29 cellular contexts compared by ENCODE assay signal in genomic region chr7:64114791-64115190, GRCh38.
"Had no signal": no experiment of that assay in that cellular context is flagged by ENCODE, and none has a peak within 500 bp of the region (broad histone marks: within the 10 kb centered on the region; RNA-seq: fewer than 3 reads in every experiment).

No MANE protein-coding gene starts in this region.

- H3K27me3 ChIP-seq: body of pancreas, brain microvascular endothelial cell, breast epithelium had no signal

- H3K27ac ChIP-seq: body of pancreas, brain microvascular endothelial cell, breast epithelium, VCaP had no signal

- ATAC-seq: activated CD8-positive, alpha-beta memory T cell treated with anti-CD3 and anti-CD28 coated beads, Interleukin-2, amount 10 ng/mL, durations not matched to agents 7 days and 5 days; activated CD8-positive, alpha-beta T cell treated with anti-CD3 and anti-CD28 coated beads, Interleukin-2, amount 10 ng/mL, durations not matched to agents 7 days and 5 days; activated naive CD8-positive, alpha-beta T cell treated with anti-CD3 and anti-CD28 coated beads, Interleukin-2, amount 50 U/mL, for 24 hours; body of pancreas had no signal

- H3K4me3 ChIP-seq: body of pancreas, breast epithelium had no signal

- DNase-seq: activated B cell treated with CpG ODN at 0.5 μM for 24 hours; activated CD4-positive, alpha-beta memory T cell treated with anti-CD3 and anti-CD28 coated beads, Interleukin-2, amount 10 ng/mL, durations not matched to agents 7 days and 5 days; activated CD4-positive, alpha-beta T cell treated with anti-CD3 and anti-CD28 coated beads for 4 hours; activated CD4-positive, alpha-beta T cell treated with anti-CD3 and anti-CD28 coated beads, Interleukin-2, amount 10 ng/mL, durations not matched to agents 7 days and 5 days; activated CD4-positive, alpha-beta T cell treated with anti-CD3 and anti-CD28 coated beads, Interleukin-2, amount 50 U/mL, for 48 hours; activated CD4-positive, CD25-positive, alpha-beta regulatory T cell treated with anti-CD3 and anti-CD28 coated beads, Interleukin-2, amount 50 U/mL, for 72 hours; activated CD8-positive, alpha-beta memory T cell treated with anti-CD3 and anti-CD28 coated beads for 24 hours; activated CD8-positive, alpha-beta memory T cell treated with anti-CD3 and anti-CD28 coated beads, Interleukin-2, amount 10 ng/mL, durations not matched to agents 7 days and 5 days; activated CD8-positive, alpha-beta memory T cell treated with anti-CD3 and anti-CD28 coated beads, Interleukin-2, amount 50 U/mL, for 48 hours; activated CD8-positive, alpha-beta T cell treated with anti-CD3 and anti-CD28 coated beads, Interleukin-2, amount 10 ng/mL, durations not matched to agents 7 days and 5 days; activated effector memory CD4-positive, alpha-beta T cell treated with Interleukin-2 at 50 U/mL for 16 hours; activated gamma-delta T cell; activated naive CD4-positive, alpha-beta T cell treated with anti-CD3 and anti-CD28 coated beads, Interleukin-2, amount 10 ng/mL, durations not matched to agents 7 days and 5 days; activated naive CD4-positive, alpha-beta T cell treated with Interleukin-2 at 50 U/mL for 16 hours; activated naive CD8-positive, alpha-beta T cell treated with anti-CD3 and anti-CD28 coated beads, Interleukin-2, amount 10 ng/mL, durations not matched to agents 7 days and 5 days; activated naive CD8-positive, alpha-beta T cell treated with anti-CD3 and anti-CD28 coated beads, Interleukin-2, amount 50 U/mL, for 24 hours; activated T-cell treated with anti-CD3 and anti-CD28 coated beads, Interleukin-2, amount 50 U/mL, for 24 hours; activated T-cell treated with anti-CD3 and anti-CD28 coated beads, Interleukin-2, amount 50 U/mL, for 48 hours; amygdala; anterior cingulate cortex; body of pancreas; brain microvascular endothelial cell; caudate nucleus; cerebellar nuclear complex; T-helper 1 cell; T-helper 2 cell; T-helper 9 cell had no signal

- H3K36me3 ChIP-seq: brain microvascular endothelial cell, breast epithelium had no signal

- H3K4me1 ChIP-seq: body of pancreas, breast epithelium had no signal
